In the genomic region with DNA sequence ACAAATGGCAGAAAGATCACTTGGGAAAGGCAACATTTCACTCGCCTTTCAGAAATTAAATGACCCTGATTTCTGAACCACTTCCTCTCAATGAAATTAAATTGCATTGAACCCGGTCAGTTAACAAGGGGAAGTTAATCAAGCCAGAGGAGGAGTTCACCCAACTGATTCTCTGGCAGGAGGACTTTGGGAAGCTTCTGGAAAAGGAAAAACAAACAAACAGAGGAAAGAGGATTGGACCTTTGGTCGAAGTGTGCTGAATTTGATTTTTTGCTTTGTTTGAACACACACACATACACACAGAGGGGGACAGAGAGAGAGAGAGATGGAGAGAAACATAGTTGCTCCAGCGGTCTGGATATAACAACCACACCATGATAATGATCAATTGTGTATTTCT, we compare ENCODE assay signal across 8 cellular contexts.
"Had no signal": no experiment of that assay in that cellular context is flagged by ENCODE, and none has a peak within 500 bp of the region (broad histone marks: within the 10 kb centered on the region; RNA-seq: fewer than 3 reads in every experiment).

No MANE protein-coding gene starts in this region.

- H3K4me1 ChIP-seq: HAP-1 had no signal

- ATAC-seq: HCT116, K562 had no signal

- H3K36me3 ChIP-seq: HAP-1 had no signal

- H3K4me3 Mint-ChIP-seq: HFFc6 had no signal

- H3K27ac ChIP-seq: HL-60 had no signal

- H3K27ac Mint-ChIP-seq: HFFc6 had no signal

- DNase-seq: GOT3, H7, HFFc6, IMR-90 had no signal

- H3K9me3 ChIP-seq: HAP-1 had no signal

- FAIRE-seq: K562 had no signal

- H3K4me3 ChIP-seq: HAP-1, K562 had no signal
